ENCODE assay signal across 8 cellular contexts in the genomic region with DNA sequence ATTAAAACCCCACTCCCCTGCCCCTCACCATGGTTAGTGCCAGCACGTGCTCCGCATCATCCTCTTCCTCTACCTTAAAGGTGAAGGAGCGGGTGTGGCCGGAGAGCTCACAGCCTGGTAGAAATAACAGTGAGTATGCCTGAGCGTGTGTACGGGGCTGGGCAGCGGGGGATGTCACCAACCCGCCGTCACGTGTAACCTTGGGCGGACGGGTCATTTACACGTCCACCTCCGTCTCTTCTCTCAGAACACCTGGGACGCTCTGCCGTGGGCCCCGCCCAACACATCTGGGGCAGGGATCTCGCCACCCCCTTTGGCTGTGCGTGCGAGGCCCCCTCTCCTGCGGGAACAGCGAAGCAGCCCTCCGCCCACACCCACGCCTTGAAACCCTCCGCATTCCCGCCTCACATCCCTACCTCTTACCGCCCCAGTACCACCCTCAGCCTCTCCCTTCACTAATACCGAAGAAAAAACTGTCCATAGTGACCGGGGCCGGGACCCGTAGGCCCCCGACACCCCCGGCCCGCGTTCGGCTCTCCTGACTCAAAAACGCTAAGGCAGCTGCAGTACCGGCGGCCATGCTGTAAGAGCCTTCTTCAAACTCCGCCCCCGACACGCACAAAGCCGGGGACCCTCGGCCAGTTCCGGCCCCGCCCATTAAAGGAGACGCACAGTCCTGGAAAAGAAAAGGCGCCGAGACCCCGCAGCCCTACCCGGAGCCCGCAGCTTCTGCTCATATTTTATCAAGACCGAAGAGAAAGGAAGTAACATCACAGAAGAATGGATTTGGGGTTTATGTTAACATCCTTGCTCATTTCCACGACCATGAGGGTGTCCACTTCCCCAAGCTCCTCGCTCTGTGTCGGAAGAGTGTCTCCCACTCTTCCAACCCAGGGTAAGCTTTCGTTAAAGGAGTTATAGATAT. TPM values are rescaled to one million over a fixed set of nuclear protein-coding genes. Genes with fewer than 3 reads are reported as not detected.
DNase-seq lines count a peak whose midpoint lies in the region; ATAC-seq lines count a peak whose summit lies in the region.

A gene with protein sequence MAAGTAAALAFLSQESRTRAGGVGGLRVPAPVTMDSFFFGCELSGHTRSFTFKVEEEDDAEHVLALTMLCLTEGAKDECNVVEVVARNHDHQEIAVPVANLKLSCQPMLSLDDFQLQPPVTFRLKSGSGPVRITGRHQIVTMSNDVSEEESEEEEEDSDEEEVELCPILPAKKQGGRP (minus strand): TSS at position 636 of the 925 bp plus-strand sequence. CDS start 56 bp downstream, at position 580.

- H3K4me3 Mint-ChIP-seq in T-helper 17 cell: peak within 1 kb of the TSS; percentile 99

- ATAC-seq in T-helper 17 cell (peak; percentile 81), left ventricle myocardium superior (peak; percentile 67)

- H3K36me3 ChIP-seq in H7 (replicated peaks; ENCODE audit: control insufficient read depth, insufficient read depth, low read length): peaks cover 12% of the 10 kb centered on the region

- peaks cover 14% of the 10 kb centered on the region for H3K27me3 Mint-ChIP-seq in T-helper 17 cell

- H3K9me3 ChIP-seq in T-helper 17 cell (ENCODE audit: control insufficient read depth, low read length, poor library complexity, severe bottlenecking): no peaks in the 10 kb centered on the region

- peaks cover 51% of the 10 kb centered on the region for H3K4me1 Mint-ChIP-seq in T-helper 17 cell

- H3K27ac Mint-ChIP-seq in T-helper 17 cell: peak within 1 kb of the TSS; percentile 99

- peak; percentile 86 for DNase-seq in ELF-1 (ENCODE audit: low read depth, low spot score)
- peak; percentile 96 for DNase-seq in H7
- DNase-seq in NCI-H1092 treated with DMSO at 0.1 percent for 48 hours (lab: John Stamatoyannopoulos, UW): peak; percentile 70
- peak; percentile 61 to 69 (median 69) for DNase-seq in T-helper 17 cell
- peak; percentile 59 for DNase-seq in amniotic epithelial cell (ENCODE audit: low read depth)
- peak; percentile 85 for DNase-seq in left ventricle myocardium superior
- peak; percentile 32 for DNase-seq in pulmonary artery endothelial cell (ENCODE audit: low read depth, low spot score)
- DNase-seq in ureter (ENCODE audit: low spot score): peak; percentile 86

- H3K4me3 ChIP-seq in H7 (ENCODE audit: insufficient read depth, low read depth, low read length): peak within 1 kb of the TSS; percentile 71

- no peaks in the 10 kb centered on the region for H3K27me3 ChIP-seq in H7 (ENCODE audit: control insufficient read depth, insufficient read depth, low read length)

- peaks cover 8% of the 10 kb centered on the region for H3K36me3 Mint-ChIP-seq in T-helper 17 cell (ENCODE audit: low read depth)

- intact Hi-C loops in left ventricle myocardium superior (cut with micrococcal nuclease): no loop called here

RNA-seq across cellular contexts. Expression of the gene that starts here (rescaled TPM):
- 332 and 360 TPM in 2 replicates for total RNA-seq in H7 (2014; rRNA removed; shearing (Covaris generic))
- total RNA-seq in T-helper 17 cell (10 to 100 TPM; 13.1 to 13.8 TPM), left ventricle myocardium superior (8.4 TPM), pulmonary artery endothelial cell (128 and 168 TPM in 2 replicates), ureter (45.7 TPM)

Comparison
In these comparisons a context has a peak if more than half of its experiments do, and no peak if none do; other contexts are left out.
1. Peak in every context shown above with its lines: DNase-seq, ATAC-seq and H3K4me3 ChIP-seq.
2. DNase-seq: peak in every context shown above with its lines; median percentile 96 in H7; 86 in ELF-1; 86 in ureter; 85 in left ventricle myocardium superior; 70 in NCI-H1092 treated with DMSO at 0.1 percent for 48 hours; 69 in T-helper 17 cell; 59 in amniotic epithelial cell; 32 in pulmonary artery endothelial cell.